29 cellular contexts compared by ENCODE assay signal in the genomic region with DNA sequence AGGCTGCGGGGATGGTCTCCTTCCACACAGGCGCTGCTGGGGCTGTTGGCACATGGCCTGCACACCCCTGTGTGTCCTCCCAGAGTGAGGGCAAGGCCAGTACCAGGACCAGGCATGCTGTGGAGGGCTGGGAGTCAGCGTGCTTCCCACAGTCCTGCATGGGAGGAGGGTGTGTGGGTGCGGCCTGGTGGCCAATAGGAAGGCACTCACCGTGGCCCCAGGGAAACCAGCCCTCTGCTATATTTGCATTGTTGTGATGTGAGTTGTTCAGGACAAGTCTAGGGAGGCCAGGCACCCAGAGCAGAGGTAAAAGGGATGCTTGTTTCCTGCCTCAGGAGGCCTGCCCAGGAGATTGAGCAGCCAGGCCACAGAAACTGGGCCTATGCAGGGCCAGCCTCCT. TPM values are rescaled to one million over a fixed set of nuclear protein-coding genes. Genes with fewer than 3 reads are reported as not detected.
DNase-seq lines count a peak whose midpoint lies in the region; ATAC-seq, FAIRE-seq and TF ChIP-seq lines count a peak whose summit lies in the region.
"Had no signal": no experiment of that assay in that cellular context is flagged by ENCODE, and none has a peak within 500 bp of the region (broad histone marks: within the 10 kb centered on the region; RNA-seq: fewer than 3 reads in every experiment).

No MANE protein-coding gene starts in this region.

- H3K27ac Mint-ChIP-seq in T-helper 2 cell treated with Interferon-gamma antibody and Interleukin-4, amounts not matched to agents 5 μg/mL and 100 μg/mL, for 36 hours, result peak overlapping the region; percentile 54
- H3K27ac Mint-ChIP-seq: activated naive CD4-positive, alpha-beta T cell treated with anti-CD3 and anti-CD28 coated beads for 36 hours; stimulated activated naive B cell treated with anti-CD40 and anti-IgM and Interleukin-4, amounts not matched to agents 10 μg/mL and 1 μg/mL and 100 μg/mL, for 72 hours had no signal

- H4K20me1 ChIP-seq in osteoblast (ENCODE audit: insufficient read depth, low read length), result peaks cover 4% of the 10 kb centered on the region

- no peak overlapping the region for H3K4me3 Mint-ChIP-seq in T-helper 2 cell treated with Interferon-gamma antibody and Interleukin-4, amounts not matched to agents 5 μg/mL and 100 μg/mL, for 36 hours
- H3K4me3 Mint-ChIP-seq: activated naive CD4-positive, alpha-beta T cell treated with anti-CD3 and anti-CD28 coated beads for 36 hours; effector memory CD8-positive, alpha-beta T cell; H9; stimulated activated naive B cell treated with anti-CD40 and anti-IgM and Interleukin-4, amounts not matched to agents 10 μg/mL and 1 μg/mL and 100 μg/mL, for 72 hours; T-helper 17 cell had no signal

- H3K27me3 ChIP-seq in H7 (ENCODE audit: control insufficient read depth, insufficient read depth, low read length), result no peaks in the 10 kb centered on the region
- no peaks in the 10 kb centered on the region for H3K27me3 ChIP-seq in bronchial epithelial cell (ENCODE audit: control insufficient read depth, insufficient read depth, low read length)
- no peaks in the 10 kb centered on the region for H3K27me3 ChIP-seq in osteoblast (ENCODE audit: insufficient read depth, low read length)
- H3K27me3 ChIP-seq: ascending aorta, BE2C, hepatocyte, pancreas, right lobe of liver, transverse colon had no signal

- no peak overlapping the region for H3K27ac ChIP-seq in osteoblast (ENCODE audit: low read depth, low read length)
- H3K27ac ChIP-seq: ascending aorta, hepatocyte, pancreas, right lobe of liver, transverse colon had no signal

- no peak for DNase-seq in T-helper 2 cell treated with Interferon-gamma antibody and Interleukin-4, amounts not matched to agents 5 μg/mL and 100 μg/mL, for 36 hours (ENCODE audit: low spot score)
- DNase-seq in T-helper 2 cell, result no peak
- DNase-seq in H7, result peak; percentile 37
- peak; percentile 92 for DNase-seq in bronchial epithelial cell (ENCODE audit: low read depth)
- peak; percentile 65 for DNase-seq in osteoblast (ENCODE audit: insufficient read length, low spot score, missing footprints)
- no peak for DNase-seq in HT-29 (ENCODE audit: low spot score)
- DNase-seq in iPS-NIHi11 (ENCODE audit: low spot score), result no peak
- DNase-seq: 8988T; activated CD8-positive, alpha-beta memory T cell treated with anti-CD3 and anti-CD28 coated beads, Interleukin-2, amount 50 U/mL, for 4 hours; activated naive CD4-positive, alpha-beta T cell treated with anti-CD3 and anti-CD28 coated beads for 36 hours; BE2C; effector memory CD8-positive, alpha-beta T cell; H9; NCI-H1417 treated with DMSO at 0.1 percent for 48 hours; NCI-H526 treated with DMSO at 0.1 percent for 48 hours; pancreas; right lobe of liver; SIG-M5; stimulated activated naive B cell treated with anti-CD40 and anti-IgM and Interleukin-4, amounts not matched to agents 10 μg/mL and 1 μg/mL and 100 μg/mL, for 72 hours; T-helper 17 cell; transverse colon had no signal

- H3K4me3 ChIP-seq in H7 (ENCODE audit: insufficient read depth, low read depth, low read length) (no peak overlapping the region), bronchial epithelial cell (ENCODE audit: low read depth, low read length) (no peak overlapping the region), osteoblast (ENCODE audit: insufficient read depth, low read length) (no peak overlapping the region)
- H3K4me3 ChIP-seq: ascending aorta, GM12878, hepatocyte, pancreas, right lobe of liver, transverse colon had no signal

- peaks cover 40% of the 10 kb centered on the region for H3K36me3 Mint-ChIP-seq in T-helper 2 cell treated with Interferon-gamma antibody and Interleukin-4, amounts not matched to agents 5 μg/mL and 100 μg/mL, for 36 hours (ENCODE audit: low read depth)

- TF ChIP-seq CTCF in bronchial epithelial cell (IDR thresholded peaks at IDR 0.05; ENCODE audit: insufficient read depth, low read length, severe bottlenecking) (no peak), osteoblast (IDR thresholded peaks at IDR 0.05; ENCODE audit: extremely low read depth, low read depth, low read length) (no peak)

- no peaks in the 10 kb centered on the region for H3K79me2 ChIP-seq in osteoblast (ENCODE audit: insufficient read depth, low read length)
- H3K79me2 ChIP-seq: hepatocyte had no signal

- no peaks in the 10 kb centered on the region for H3K4me1 ChIP-seq in osteoblast (ENCODE audit: insufficient read depth, low read length)
- H3K4me1 ChIP-seq: ascending aorta, BE2C, pancreas, right lobe of liver, transverse colon had no signal

- H3K27me3 Mint-ChIP-seq in T-helper 2 cell treated with Interferon-gamma antibody and Interleukin-4, amounts not matched to agents 5 μg/mL and 100 μg/mL, for 36 hours (ENCODE audit: low read depth), result no peaks in the 10 kb centered on the region
- H3K27me3 Mint-ChIP-seq: effector memory CD8-positive, alpha-beta T cell; stimulated activated naive B cell treated with anti-CD40 and anti-IgM and Interleukin-4, amounts not matched to agents 10 μg/mL and 1 μg/mL and 100 μg/mL, for 72 hours; T-helper 17 cell had no signal

- H3K36me3 ChIP-seq in H7 (replicated peaks; ENCODE audit: control insufficient read depth, insufficient read depth, low read length), result peaks cover 12% of the 10 kb centered on the region
- peaks cover 21% of the 10 kb centered on the region for H3K36me3 ChIP-seq in bronchial epithelial cell (ENCODE audit: control insufficient read depth, insufficient read depth, low read length)
- peaks cover 67% of the 10 kb centered on the region for H3K36me3 ChIP-seq in osteoblast (ENCODE audit: insufficient read depth, low read length)

- no peak overlapping the region for H2AFZ ChIP-seq in osteoblast (ENCODE audit: low read length)
- H2AFZ ChIP-seq: hepatocyte had no signal

- no peaks in the 10 kb centered on the region for H3K9me3 ChIP-seq in osteoblast (ENCODE audit: low read depth, low read length)
- H3K9me3 ChIP-seq: ascending aorta, BE2C, pancreas, right lobe of liver, transverse colon had no signal

- FAIRE-seq in bronchial epithelial cell (lab: Jason Lieb, UNC), result no peak
- FAIRE-seq: GM12878, HepG2, pancreas had no signal

- H3K4me1 Mint-ChIP-seq in T-helper 2 cell treated with Interferon-gamma antibody and Interleukin-4, amounts not matched to agents 5 μg/mL and 100 μg/mL, for 36 hours (ENCODE audit: low read depth), result peaks cover 23% of the 10 kb centered on the region

- ATAC-seq in GM19455 (IDR thresholded peaks at IDR 0.05; ENCODE audit: unreplicated experiment), result no peak
- ATAC-seq: activated CD4-positive, CD25-positive, alpha-beta regulatory T cell treated with anti-CD3 and anti-CD28 coated beads, Interleukin-2, amount 50 U/mL, for 24 hours; effector memory CD8-positive, alpha-beta T cell; GM12878; HepG2; pancreas; right lobe of liver; stimulated activated naive B cell treated with anti-CD40 and anti-IgM and Interleukin-4, amounts not matched to agents 10 μg/mL and 1 μg/mL and 100 μg/mL, for 72 hours; T-helper 17 cell had no signal

- H3K9me3 Mint-ChIP-seq in T-helper 2 cell treated with Interferon-gamma antibody and Interleukin-4, amounts not matched to agents 5 μg/mL and 100 μg/mL, for 36 hours, result no peaks in the 10 kb centered on the region
- H3K9me3 Mint-ChIP-seq: activated naive CD4-positive, alpha-beta T cell treated with anti-CD3 and anti-CD28 coated beads for 36 hours; H9 had no signal

- no peak overlapping the region for H3K4me2 ChIP-seq in osteoblast (ENCODE audit: insufficient read depth, low read length)
- H3K4me2 ChIP-seq: hepatocyte had no signal

RNA-seq across cellular contexts. Expression of a gene that starts 59.5 kb away (rescaled TPM):
- 0.10 TPM in 1 of 2 replicates, not detected in the other for total RNA-seq in H7 (2014; rRNA removed; shearing (Covaris generic))
- not detected in 2 replicates for total RNA-seq in bronchial epithelial cell
- total RNA-seq in osteoblast, result 0.29 and 1.4 TPM in 2 replicates
- total RNA-seq in HT-29 (2014; rRNA removed; shearing (Covaris generic)), result not detected in 2 replicates
- total RNA-seq: hepatocyte, HepG2, kidney epithelial cell, myocyte, T-helper 17 cell had no signal

Comparison
In these comparisons a context has a peak if more than half of its experiments do, and no peak if none do; other contexts are left out.
1. DNase-seq: peak in H7 (single experiment), bronchial epithelial cell (single experiment) and osteoblast (single experiment); none in T-helper 2 cell treated with Interferon-gamma antibody and Interleukin-4, amounts not matched to agents 5 μg/mL and 100 μg/mL, for 36 hours (single experiment), T-helper 2 cell (0 of 5), HT-29 (single experiment) and iPS-NIHi11 (single experiment).